In the genomic region with DNA sequence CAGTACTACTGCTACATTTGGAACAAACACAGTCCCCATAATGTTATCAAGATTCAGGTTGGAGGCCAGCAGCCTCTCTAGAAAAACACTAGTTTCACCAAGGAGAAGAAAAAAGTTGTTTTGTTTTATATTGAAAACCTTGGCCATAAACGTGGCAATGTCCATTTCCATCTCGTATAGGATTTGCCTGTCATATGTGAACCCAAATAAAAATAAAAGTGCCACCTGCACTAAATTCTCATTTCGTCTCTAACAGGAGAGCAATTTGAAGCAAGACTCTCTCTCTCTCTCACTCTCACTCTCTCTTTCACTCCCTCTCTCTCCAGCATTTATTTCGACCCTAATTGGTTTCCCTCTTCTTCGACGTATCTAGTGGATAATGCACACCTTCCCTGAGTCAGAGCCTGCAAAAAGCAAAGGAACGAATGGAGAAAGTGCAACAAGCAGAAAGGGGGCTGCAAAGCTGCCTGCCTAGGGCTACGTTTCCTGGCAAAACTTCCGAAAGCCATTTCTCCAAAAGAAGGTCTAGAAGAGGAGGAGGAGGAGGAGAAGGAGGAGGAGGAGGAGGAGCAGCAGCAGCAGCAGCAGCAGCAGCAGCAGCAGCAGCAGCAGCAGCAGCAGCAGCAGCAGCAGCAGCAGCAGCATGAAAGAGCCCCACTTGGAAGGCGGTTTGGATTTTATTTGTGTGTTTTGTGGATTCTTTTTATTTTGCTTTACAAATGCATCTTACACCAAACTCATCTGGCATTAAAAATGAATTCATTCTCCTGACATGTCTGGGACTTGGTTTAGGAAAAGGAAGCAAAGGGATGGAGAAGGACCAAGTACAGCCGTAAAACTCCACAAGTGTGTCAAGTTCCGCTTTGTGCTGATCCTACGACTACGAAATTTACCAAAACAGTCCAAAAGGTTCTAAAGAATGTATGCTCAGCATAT, we compare ENCODE assay signal across 9 cellular contexts. TPM values are rescaled to one million over a fixed set of nuclear protein-coding genes. Genes with fewer than 3 reads are reported as not detected.
DNase-seq lines count a peak whose midpoint lies in the region; ATAC-seq and TF ChIP-seq lines count a peak whose summit lies in the region.
"Had no signal": no experiment of that assay in that cellular context is flagged by ENCODE, and none has a peak within 500 bp of the region (broad histone marks: within the 10 kb centered on the region; RNA-seq: fewer than 3 reads in every experiment).

No MANE protein-coding gene starts in this region.

- H3K4me1 ChIP-seq in BLaER1: peaks cover 51% of the 10 kb centered on the region

- peak overlapping the region; percentile 91 for H3K27ac ChIP-seq in BLaER1
- peak overlapping the region; percentile 91 for H3K27ac ChIP-seq in cingulate gyrus (ENCODE audit: low read depth, low read length)
- H3K27ac ChIP-seq in WERI-Rb-1: no peak overlapping the region

- no peaks in the 10 kb centered on the region for H3K27me3 ChIP-seq in BLaER1
- no peaks in the 10 kb centered on the region for H3K27me3 ChIP-seq in WERI-Rb-1 (ENCODE audit: insufficient read depth, low read depth, severe bottlenecking)

- ATAC-seq in natural killer cell (no peak), HG03439 (IDR thresholded peaks at IDR 0.05; ENCODE audit: unreplicated experiment) (no peak), HG03342 (IDR thresholded peaks at IDR 0.05; ENCODE audit: unreplicated experiment) (no peak)
- ATAC-seq: HCT116 had no signal

- peak overlapping the region; percentile 95 for H3K4me3 Mint-ChIP-seq in natural killer cell

- no peaks in the 10 kb centered on the region for H3K36me3 Mint-ChIP-seq in natural killer cell

- peaks cover 0 to 9% of the 10 kb centered on the region in 2 donors for H3K27me3 Mint-ChIP-seq in natural killer cell (ENCODE audit: low read depth in 2 of 2)

- H3K27ac Mint-ChIP-seq in natural killer cell: peak overlapping the region; percentile 39 to 65

- peaks cover 17% of the 10 kb centered on the region for H4K20me1 ChIP-seq in BLaER1

- peak overlapping the region; percentile 74 for H3K4me3 ChIP-seq in BLaER1
- no peak overlapping the region for H3K4me3 ChIP-seq in WERI-Rb-1 (ENCODE audit: low read depth, low read length)

- H3K36me3 ChIP-seq in BLaER1 (peaks cover 11% of the 10 kb centered on the region; the same call in 1 of the 2 replicates), WERI-Rb-1 (peaks cover 2% of the 10 kb centered on the region; the same call in 1 of the 2 replicates)

- H3K9me3 ChIP-seq in BLaER1 (no peaks in the 10 kb centered on the region), WERI-Rb-1 (ENCODE audit: severe bottlenecking) (peaks cover 3% of the 10 kb centered on the region)

- TF ChIP-seq CTCF in natural killer cell (IDR thresholded peaks at IDR 0.05): no peak
- TF ChIP-seq CTCF in WERI-Rb-1 (IDR thresholded peaks at IDR 0.05; ENCODE audit: low read depth, low read length): no peak

- H3K4me2 ChIP-seq in BLaER1: peak overlapping the region; percentile 90

- peak overlapping the region; percentile 76 for H3K9ac ChIP-seq in BLaER1

- no peaks in the 10 kb centered on the region for H3K9me3 Mint-ChIP-seq in natural killer cell

- H3K4me1 Mint-ChIP-seq in natural killer cell: peaks cover 26 to 37% of the 10 kb centered on the region in 2 donors

- DNase-seq in NAMALWA (ENCODE audit: low spot score) (peak; percentile 32), natural killer cell (no peak), DMS79 (lab: John Stamatoyannopoulos, UW) (no peak), WERI-Rb-1 (no peak)

- intact Hi-C loops in natural killer cell (cut with micrococcal nuclease): no loop called here

RNA-seq across cellular contexts. Expression of a gene that starts 2.1 kb away (rescaled TPM):
- total RNA-seq in natural killer cell: 10 to 100 TPM in 1 of 3 donors, 1 to 10 TPM in 2; 8.3 to 16.5 (median 9.0) TPM
